ENCODE assay signal across 9 cellular contexts in the genomic region with DNA sequence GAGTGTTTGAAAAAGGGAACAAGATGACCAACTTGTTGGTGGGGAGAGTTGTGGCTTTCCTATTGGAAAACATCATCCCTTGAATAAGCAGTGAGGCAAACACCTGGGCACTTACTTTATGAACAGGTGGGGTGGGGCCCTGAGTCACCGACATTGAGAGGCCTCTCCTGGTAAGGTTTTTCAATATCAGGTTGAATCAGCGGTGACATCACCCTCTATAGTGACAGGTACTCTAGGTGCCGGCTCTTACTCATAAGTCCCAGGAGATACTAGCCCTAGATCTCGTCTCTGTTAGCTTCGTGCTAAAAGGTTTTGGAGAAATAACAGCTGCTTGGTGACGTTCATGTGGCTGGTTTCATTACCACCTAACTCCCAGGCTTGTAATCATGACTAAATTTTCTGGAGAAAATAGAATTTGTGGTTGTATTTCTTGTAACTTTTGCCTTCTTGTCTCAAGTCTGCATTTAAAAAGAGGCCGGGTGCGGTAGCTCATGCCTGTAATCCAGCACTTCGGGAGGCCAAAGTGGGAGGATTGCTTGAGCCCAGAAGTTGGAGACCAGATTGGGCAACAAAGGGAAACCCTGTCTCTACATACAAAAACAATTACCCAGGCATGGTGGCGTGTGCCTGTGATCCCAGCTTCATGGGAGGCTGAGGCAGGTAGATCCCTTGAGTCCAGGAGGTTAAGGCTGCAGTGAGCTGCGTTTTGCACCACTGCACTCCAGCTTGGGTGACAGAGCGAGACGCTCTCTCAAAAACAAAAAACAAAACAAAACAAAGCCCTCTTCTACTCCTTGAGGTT. TPM values are rescaled to one million over a fixed set of nuclear protein-coding genes. Genes with fewer than 3 reads are reported as not detected.
A peak's percentile ranks its signal among the peaks of the same experiment; 100 is the strongest.
DNase-seq lines count a peak whose midpoint lies in the region; ATAC-seq and TF ChIP-seq lines count a peak whose summit lies in the region.
"Had no signal": no experiment of that assay in that cellular context is flagged by ENCODE, and none has a peak within 500 bp of the region (broad histone marks: within the 10 kb centered on the region; RNA-seq: fewer than 3 reads in every experiment).

No MANE protein-coding gene starts in this region.

- H3K9me3 ChIP-seq in prostate gland (no peaks in the 10 kb centered on the region), HAP-1 (no peaks in the 10 kb centered on the region)

- 69% methylated on average over 13 of the region's 13 CpGs for WGBS in prostate gland

- TF ChIP-seq CTCF in prostate gland (IDR thresholded peaks at IDR 0.05): no peak

- no peak overlapping the region for H3K4me3 Mint-ChIP-seq in activated naive CD4-positive, alpha-beta T cell treated with anti-CD3 and anti-CD28 coated beads, Interleukin-2, amount 10 ng/mL, durations not matched to agents 7 days and 5 days

- no peaks in the 10 kb centered on the region for H3K36me3 Mint-ChIP-seq in activated naive CD4-positive, alpha-beta T cell treated with anti-CD3 and anti-CD28 coated beads, Interleukin-2, amount 10 ng/mL, durations not matched to agents 7 days and 5 days

- ATAC-seq in GM18517 (IDR thresholded peaks at IDR 0.05; ENCODE audit: unreplicated experiment) (peak; percentile 57), HG02588 (IDR thresholded peaks at IDR 0.05; ENCODE audit: unreplicated experiment) (peak; percentile 60)

- H3K9me3 Mint-ChIP-seq in activated naive CD4-positive, alpha-beta T cell treated with anti-CD3 and anti-CD28 coated beads, Interleukin-2, amount 10 ng/mL, durations not matched to agents 7 days and 5 days: no peaks in the 10 kb centered on the region

- H3K4me1 Mint-ChIP-seq in activated naive CD4-positive, alpha-beta T cell treated with anti-CD3 and anti-CD28 coated beads, Interleukin-2, amount 10 ng/mL, durations not matched to agents 7 days and 5 days: peaks cover 52% of the 10 kb centered on the region

- H3K4me3 ChIP-seq in prostate gland (no peak overlapping the region), HAP-1 (no peak overlapping the region)
- H3K4me3 ChIP-seq: SK-N-MC had no signal

- H3K36me3 ChIP-seq in prostate gland (no peaks in the 10 kb centered on the region), HAP-1 (replicated peaks) (no peaks in the 10 kb centered on the region)

- H3K27ac ChIP-seq in prostate gland: peak overlapping the region; percentile 53 to 58
- H3K27ac ChIP-seq: SK-N-MC had no signal

- H3K27me3 ChIP-seq in prostate gland (replicated peaks; ENCODE audit: insufficient read depth): no peaks in the 10 kb centered on the region
- no peaks in the 10 kb centered on the region for H3K27me3 ChIP-seq in HAP-1 (ENCODE audit: low read depth)

- no peaks in the 10 kb centered on the region for H3K27me3 Mint-ChIP-seq in activated naive CD4-positive, alpha-beta T cell treated with anti-CD3 and anti-CD28 coated beads, Interleukin-2, amount 10 ng/mL, durations not matched to agents 7 days and 5 days

- CTCF ChIA-PET in activated naive CD4-positive, alpha-beta T cell treated with anti-CD3 and anti-CD28 coated beads, Interleukin-2, amount 10 ng/mL, durations not matched to agents 7 days and 5 days (lab: Charles Lee): interaction anchor here (0.5 kb wide), 1 partner anchor 13 kb away, joined by 3 read pairs; no protein-coding TSS in a partner anchor

- in situ Hi-C loops in HAP-1 (cut with MboI; ENCODE audit: low sequenced_read_pairs): no loop called here

- H3K4me1 ChIP-seq in prostate gland (replicated peaks) (no peaks in the 10 kb centered on the region), HAP-1 (peaks cover 8% of the 10 kb centered on the region)

- TF ChIP-seq POLR2A in prostate gland (IDR thresholded peaks at IDR 0.05): no peak

- DNase-seq in NCI-H187 treated with DMSO at 0.1 percent for 48 hours (lab: John Stamatoyannopoulos, UW) (peak; percentile 88), prostate gland (ENCODE audit: low spot score) (peak; percentile 69), T1000 (lab: John Stamatoyannopoulos, UW) (no peak), activated gamma-delta T cell treated with Interleukin-2 at 50 U/mL for 16 hours (no peak), HAP-1 (ENCODE audit: low spot score in 2 of 2) (no peak)
- peak; percentile 48 for DNase-seq in activated naive CD4-positive, alpha-beta T cell treated with anti-CD3 and anti-CD28 coated beads, Interleukin-2, amount 10 ng/mL, durations not matched to agents 7 days and 5 days

- intact Hi-C loops in prostate gland (cut with DNase I): no loop called here

- H3K27ac Mint-ChIP-seq in activated naive CD4-positive, alpha-beta T cell treated with anti-CD3 and anti-CD28 coated beads, Interleukin-2, amount 10 ng/mL, durations not matched to agents 7 days and 5 days: peak overlapping the region; percentile 89

RNA-seq across cellular contexts. Expression of a gene that starts 19.4 kb away (rescaled TPM):
- total RNA-seq in prostate gland: 100 to 1,000 TPM in 1 of 2 donors, 10 to 100 TPM in 1; 75.7 to 300 TPM

Comparison
In these comparisons a context has a peak if more than half of its experiments do, and no peak if none do; other contexts are left out.
1. DNase-seq: peak in NCI-H187 treated with DMSO at 0.1 percent for 48 hours (single experiment), activated naive CD4-positive, alpha-beta T cell treated with anti-CD3 and anti-CD28 coated beads, Interleukin-2, amount 10 ng/mL, durations not matched to agents 7 days and 5 days (single experiment) and prostate gland (single experiment); none in T1000 (single experiment), activated gamma-delta T cell treated with Interleukin-2 at 50 U/mL for 16 hours (single experiment) and HAP-1 (0 of 2).